In genomic region chr7:87029078-87029477, GRCh38 we compare ENCODE assay signal across 28 cellular contexts.
"Had no signal": no experiment of that assay in that cellular context is flagged by ENCODE, and none has a peak within 500 bp of the region (broad histone marks: within the 10 kb centered on the region; RNA-seq: fewer than 3 reads in every experiment).

No MANE protein-coding gene starts in this region.

- H3K27ac ChIP-seq: ovary, parathyroid adenoma, psoas muscle, right lobe of liver, sigmoid colon, stomach, thoracic aorta, thyroid gland, tibial nerve, upper lobe of left lung, vagina had no signal

- H3K9me3 ChIP-seq: ovary, psoas muscle, right lobe of liver, sigmoid colon, stomach, thoracic aorta, thyroid gland, tibial nerve, upper lobe of left lung, vagina had no signal

- ATAC-seq: natural killer cell treated with Interleukin-12 subunit alpha and Interleukin-12 subunit beta and Interleukin-15 and Interleukin-18, amount 100 ng/mL, for 72 hours; psoas muscle; right cardiac atrium; right lobe of liver; stimulated activated effector memory CD8-positive, alpha-beta T cell treated with anti-CD3 and anti-CD28 coated beads, Interleukin-12 subunit alpha, Interleukin-12 subunit beta, amount 100 ng/mL, for 72 hours; stimulated activated naive B cell treated with anti-CD40 and anti-IgM and Interleukin-4, amounts not matched to agents 10 μg/mL and 1 μg/mL and 100 μg/mL, for 72 hours had no signal

- DNase-seq: nephron progenitor cell; occipital lobe; ovary; posterior cingulate gyrus; psoas muscle; right cardiac atrium; right lobe of liver; sigmoid colon; small intestine; stimulated activated CD4-positive, alpha-beta T cell treated with anti-CD3 and anti-CD28 coated beads, Interleukin-15, amount 100 ng/mL, for 24 hours; stimulated activated CD4-positive, alpha-beta T cell treated with anti-CD3 and anti-CD28 coated beads, Interleukin-2, amount 100 ng/mL, for 24 hours; stimulated activated CD4-positive, alpha-beta T cell treated with anti-CD3 and anti-CD28 coated beads, Interleukin-2, amount 100 ng/mL, for 48 hours; stimulated activated CD4-positive, alpha-beta T cell treated with anti-CD3 and anti-CD28 coated beads, Interleukin-4, amount 100 ng/mL, for 24 hours; stimulated activated naive B cell treated with anti-CD40 and anti-IgM and Interleukin-4, amounts not matched to agents 10 μg/mL and 1 μg/mL and 100 μg/mL, for 72 hours; stimulated activated naive CD4-positive, alpha-beta T cell treated with Interleukin-2 at 50 U/mL for 16 hours; stomach; thyroid gland; trophoblast cell; upper lobe of left lung had no signal

- H3K36me3 ChIP-seq: ovary, right lobe of liver, sigmoid colon, stomach, thoracic aorta, thyroid gland, tibial nerve, upper lobe of left lung, vagina had no signal

- H3K4me3 Mint-ChIP-seq: natural killer cell treated with Interleukin-12 subunit alpha and Interleukin-12 subunit beta and Interleukin-15 and Interleukin-18, amount 100 ng/mL, for 72 hours; nephron progenitor cell; neural crest cell; stimulated activated effector memory CD8-positive, alpha-beta T cell treated with anti-CD3 and anti-CD28 coated beads, Interleukin-12 subunit alpha, Interleukin-12 subunit beta, amount 100 ng/mL, for 72 hours; stimulated activated naive B cell treated with anti-CD40 and anti-IgM and Interleukin-4, amounts not matched to agents 10 μg/mL and 1 μg/mL and 100 μg/mL, for 72 hours; stimulated activated naive CD8-positive, alpha-beta T cell treated with anti-CD3 and anti-CD28 coated beads, Interleukin-15, Interleukin-2, amounts not matched to agents 100 ng/mL and 50 ng/mL, for 24 hours had no signal

- H3K9ac ChIP-seq: parathyroid adenoma had no signal

- H3K9me3 Mint-ChIP-seq: natural killer cell treated with Interleukin-12 subunit alpha and Interleukin-12 subunit beta and Interleukin-15 and Interleukin-18, amount 100 ng/mL, for 72 hours had no signal

- H3K27me3 ChIP-seq: ovary, right lobe of liver, sigmoid colon, stomach, thyroid gland, tibial nerve, upper lobe of left lung, vagina had no signal

- H3K4me3 ChIP-seq: ovary, psoas muscle, right lobe of liver, sigmoid colon, stomach, thoracic aorta, thyroid gland, tibial nerve, upper lobe of left lung, vagina had no signal

- H3K36me3 Mint-ChIP-seq: natural killer cell treated with Interleukin-12 subunit alpha and Interleukin-12 subunit beta and Interleukin-15 and Interleukin-18, amount 100 ng/mL, for 72 hours; stimulated activated effector memory CD8-positive, alpha-beta T cell treated with anti-CD3 and anti-CD28 coated beads, Interleukin-12 subunit alpha, Interleukin-12 subunit beta, amount 100 ng/mL, for 72 hours had no signal

- H3K4me1 Mint-ChIP-seq: nephron progenitor cell; stimulated activated effector memory CD8-positive, alpha-beta T cell treated with anti-CD3 and anti-CD28 coated beads, Interleukin-12 subunit alpha, Interleukin-12 subunit beta, amount 100 ng/mL, for 72 hours had no signal

- H3K27me3 Mint-ChIP-seq: progenitor cell of endocrine pancreas; stimulated activated naive B cell treated with anti-CD40 and anti-IgM and Interleukin-4, amounts not matched to agents 10 μg/mL and 1 μg/mL and 100 μg/mL, for 72 hours; stimulated activated naive CD8-positive, alpha-beta T cell treated with anti-CD3 and anti-CD28 coated beads, Interleukin-15, Interleukin-2, amounts not matched to agents 100 ng/mL and 50 ng/mL, for 24 hours had no signal

- H2AFZ ChIP-seq: parathyroid adenoma had no signal

- H3K27ac Mint-ChIP-seq: natural killer cell treated with Interleukin-12 subunit alpha and Interleukin-12 subunit beta and Interleukin-15 and Interleukin-18, amount 100 ng/mL, for 72 hours; nephron progenitor cell; progenitor cell of endocrine pancreas; stimulated activated effector memory CD8-positive, alpha-beta T cell treated with anti-CD3 and anti-CD28 coated beads, Interleukin-12 subunit alpha, Interleukin-12 subunit beta, amount 100 ng/mL, for 72 hours; stimulated activated naive B cell treated with anti-CD40 and anti-IgM and Interleukin-4, amounts not matched to agents 10 μg/mL and 1 μg/mL and 100 μg/mL, for 72 hours; stimulated activated naive CD8-positive, alpha-beta T cell treated with anti-CD3 and anti-CD28 coated beads, Interleukin-15, Interleukin-2, amounts not matched to agents 100 ng/mL and 50 ng/mL, for 24 hours had no signal

- H3K4me1 ChIP-seq: parathyroid adenoma, right lobe of liver, sigmoid colon, stomach, tibial nerve, upper lobe of left lung, vagina had no signal
